In genomic region chrX:77785746-77786548, GRCh38 we compare ENCODE assay signal across 8 cellular contexts. TPM values are rescaled to one million over a fixed set of nuclear protein-coding genes. Genes with fewer than 3 reads are reported as not detected.
DNase-seq lines count a peak whose midpoint lies in the region; ATAC-seq, FAIRE-seq and TF ChIP-seq lines count a peak whose summit lies in the region.

Gene ATRX, minus strand, starts transcription at chrX:77786216. Its CDS starts 215 bp downstream, at chrX:77786001.

- H3K9me3 ChIP-seq in Panc1 (ENCODE audit: control insufficient read depth, insufficient read depth, low read depth, low read length): no peaks in the 10 kb centered on the region
- no peaks in the 10 kb centered on the region for H3K9me3 ChIP-seq in esophagus squamous epithelium

- H3K9me3 Mint-ChIP-seq in IgD-negative memory B cell: peaks cover 0 to 3% (median 0%) of the 10 kb centered on the region in 3 donors

- H3K4me1 Mint-ChIP-seq in IgD-negative memory B cell: peaks cover 13 to 29% (median 14%) of the 10 kb centered on the region in 3 donors

- TF ChIP-seq CTCF in D721Med (IDR thresholded peaks at IDR 0.05; ENCODE audit: insufficient read depth, missing control alignments) (no peak), Panc1 (IDR thresholded peaks at IDR 0.05) (no peak), esophagus squamous epithelium (IDR thresholded peaks at IDR 0.05) (no peak)

- H3K27ac ChIP-seq in Panc1 (ENCODE audit: low read length): peak within 1 kb of the TSS; percentile 90
- H3K27ac ChIP-seq in esophagus squamous epithelium: peak within 1 kb of the TSS; percentile 90 to 97 (median 92)

- H3K27me3 ChIP-seq in Panc1 (ENCODE audit: control insufficient read depth, insufficient read depth, low read length) (no peaks in the 10 kb centered on the region), esophagus squamous epithelium (no peaks in the 10 kb centered on the region)

- peak in 2 of 4 donors; percentile 20 to 56 for TF ChIP-seq POLR2A in esophagus squamous epithelium (IDR thresholded peaks at IDR 0.05)

- BruUV-seq in Panc1 (replicated peaks; lab: Mats Ljungman, UMichigan): no TSS peak

- H3K4me3 ChIP-seq in Panc1 (ENCODE audit: low read depth in 2 of 2, low read length in 2 of 2) (peak within 1 kb of the TSS; percentile 83 to 86), esophagus squamous epithelium (peak within 1 kb of the TSS; percentile 57 to 80 (median 72))

- H3K4me1 ChIP-seq in Panc1 (ENCODE audit: control insufficient read depth, insufficient read depth, low read length): 0 out of 2 replicates have a peak, but pooled peaks cover 7% of the 10 kb centered on the region
- peaks cover 0 to 50% (median 8%) of the 10 kb centered on the region in 3 donors for H3K4me1 ChIP-seq in esophagus squamous epithelium

- ATAC-seq in GM21515 (IDR thresholded peaks at IDR 0.05; ENCODE audit: unreplicated experiment) (peak; percentile 96), Panc1 (peak; percentile 94)

- DNase-seq in D721Med (ENCODE audit: insufficient read length, low spot score) (peak; percentile 34), Panc1 (ENCODE audit: low read depth, low spot score) (no peak), esophagus squamous epithelium (lab: John Stamatoyannopoulos, UW) (peak; percentile 8), myocyte (ENCODE audit: low read depth) (peak; percentile 83)
- peak; percentile 74 to 80 for DNase-seq in activated T-cell treated with anti-CD3 and anti-CD28 coated beads, Interleukin-2, amount 50 U/mL, for 48 hours
- peak; percentile 53 to 61 for DNase-seq in stimulated activated CD8-positive, alpha-beta memory T cell treated with anti-CD3 and anti-CD28 coated beads, Interleukin-7, amount 100 ng/mL, for 48 hours (ENCODE audit: extremely low read depth in 1 of 2, low read depth in 1 of 2)

- 0 to 38% methylated on average over 19 to 21 of the region's 48 CpGs for WGBS in esophagus squamous epithelium, 2 donors

- no peak for FAIRE-seq in D721Med (lab: Jason Lieb, UNC)

- H3K27me3 Mint-ChIP-seq in IgD-negative memory B cell: no peaks in the 10 kb centered on the region

- H3K36me3 ChIP-seq in Panc1 (ENCODE audit: control insufficient read depth, insufficient read depth, low read length) (no peaks in the 10 kb centered on the region), esophagus squamous epithelium (no peaks in the 10 kb centered on the region)

- H3K27ac Mint-ChIP-seq in IgD-negative memory B cell: peak within 1 kb of the TSS; percentile 98 to 100 (median 100)

- CTCF ChIA-PET in Panc1 (lab: Charles Lee): no interaction called here

- in situ Hi-C loops in Panc1 (cut with HindIII; ENCODE audit: low pct_unique_long_range_greater_than_20kb, low sequenced_read_pairs): no loop called here

- intact Hi-C loops in Panc1 (cut with micrococcal nuclease; ENCODE audit: unreplicated experiment) (no loop called here), esophagus squamous epithelium (cut with DNase I) (no loop called here)

- peaks cover 2% of the 10 kb centered on the region for H3K36me3 Mint-ChIP-seq in IgD-negative memory B cell

- H3K4me3 Mint-ChIP-seq in IgD-negative memory B cell: peak within 1 kb of the TSS; percentile 98 to 100 (median 100)

- POLR2A ChIA-PET in Panc1 (lab: Charles Lee): interaction anchor here (0.6 kb wide), 1 partner anchor 119 kb away, joined by 11 read pairs; no protein-coding TSS in a partner anchor

RNA-seq across cellular contexts. Expression of gene ATRX, which starts in this region (rescaled TPM):
- 86.7 TPM for polyA plus RNA-seq in IgD-negative memory B cell
- 85.8 TPM for total RNA-seq in Panc1 (2021; ENCODE audit: unreplicated experiment)
- polyA plus RNA-seq in Panc1 (2012; ENCODE audit: insufficient read length): 33.4 TPM
- 10 to 100 TPM; 28.7 to 96.5 (median 36.9) TPM for total RNA-seq in esophagus squamous epithelium
- total RNA-seq in myocyte: 64.6 and 72.4 TPM in 2 replicates
- polyA plus RNA-seq in myocyte (2012): 13.7 TPM
